ENCODE assay signal across 1 cellular context in genomic region chr12:92473564-92473963, GRCh38.
TF ChIP-seq lines count a peak whose summit lies in the region.

No MANE protein-coding gene starts in this region.

TF ChIP-seq in endothelial cell of umbilical vein, 7 proteins besides CTCF, POLR2A, EP300 and RAD21:
- TF ChIP-seq EZH2 (IDR thresholded peaks at IDR 0.05; ENCODE audit: borderline replicate concordance, low read depth, low read length, severe bottlenecking) = no peak
- no peak for TF ChIP-seq MYC (IDR thresholded peaks at IDR 0.05; ENCODE audit: low read depth, low read length)
- no peak for TF ChIP-seq FOS (IDR thresholded peaks at IDR 0.05; ENCODE audit: borderline replicate concordance, insufficient read depth, low read length)
- TF ChIP-seq JUN (IDR thresholded peaks at IDR 0.05; ENCODE audit: borderline replicate concordance, insufficient read depth, insufficient read length, low read depth) = no peak
- no peak for TF ChIP-seq MAX (IDR thresholded peaks at IDR 0.05; ENCODE audit: insufficient read depth, insufficient read length)
- no peak for TF ChIP-seq POLR2AphosphoS5 (IDR thresholded peaks at IDR 0.05; ENCODE audit: insufficient read depth, low read depth, low read length)
- no peak for TF ChIP-seq GATA2 (IDR thresholded peaks at IDR 0.05; ENCODE audit: insufficient read depth, insufficient read length, low read depth, low read length)
